ENCODE assay signal across 21 cellular contexts in the genomic region with DNA sequence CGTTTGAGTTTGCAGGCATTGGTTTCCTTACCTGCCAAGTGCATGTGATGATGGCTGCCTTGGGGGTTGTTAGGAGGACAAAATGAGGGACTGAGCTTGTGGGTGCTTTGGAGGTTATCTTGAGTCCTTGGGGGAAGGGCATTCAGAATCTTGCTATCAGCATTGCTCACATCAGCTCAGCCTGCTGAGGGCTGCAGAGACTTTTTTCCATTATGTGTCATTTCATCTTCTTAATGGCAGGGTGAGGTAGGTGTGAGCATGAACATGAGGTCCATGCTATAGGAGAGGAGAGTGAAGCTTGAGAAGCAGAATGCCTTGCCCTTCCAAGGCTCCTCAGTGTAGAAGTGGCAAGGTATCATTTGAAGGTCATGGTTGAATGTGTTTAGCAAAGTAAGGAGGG.
DNase-seq lines count a peak whose midpoint lies in the region.
"Had no signal": no experiment of that assay in that cellular context is flagged by ENCODE, and none has a peak within 500 bp of the region (broad histone marks: within the 10 kb centered on the region; RNA-seq: fewer than 3 reads in every experiment).

No MANE protein-coding gene starts in this region.

- H3K36me3 ChIP-seq in mesenchymal stem cell (ENCODE audit: control insufficient read depth in 1 of 2, insufficient read depth in 2 of 2, low read depth in 1 of 2, low read length in 2 of 2), result peaks cover 0 to 3% of the 10 kb centered on the region in 2 experiments

- no peak overlapping the region for H2AK5ac ChIP-seq in mesenchymal stem cell (ENCODE audit: low read length, severe bottlenecking)

- no peaks in the 10 kb centered on the region for H3K79me1 ChIP-seq in mesenchymal stem cell (replicated peaks; ENCODE audit: low read length, poor library complexity, severe bottlenecking)

- no peak overlapping the region for H3K9ac ChIP-seq in mesenchymal stem cell (ENCODE audit: low read length)
- H3K9ac ChIP-seq: BLaER1 treated with 17β-estradiol and CSF1 and Interleukin-3, amounts not matched to agents 10 nM and 100 nM; KMS-11 had no signal

- H3K4me1 Mint-ChIP-seq in activated naive CD4-positive, alpha-beta T cell treated with anti-CD3 and anti-CD28 coated beads, Interleukin-2, amount 50 U/mL, for 24 hours, result peaks cover 5% of the 10 kb centered on the region
- peaks cover 6% of the 10 kb centered on the region for H3K4me1 Mint-ChIP-seq in activated naive CD8-positive, alpha-beta T cell treated with anti-CD3 and anti-CD28 coated beads for 36 hours
- H3K4me1 Mint-ChIP-seq: IgD-negative memory B cell had no signal

- no peak overlapping the region for H3K4me3 ChIP-seq in mesenchymal stem cell (ENCODE audit: insufficient read depth in 1 of 2, low read depth in 1 of 2, low read length in 2 of 2)
- H3K4me3 ChIP-seq: BLaER1 treated with 17β-estradiol and CSF1 and Interleukin-3, amounts not matched to agents 10 nM and 100 nM had no signal

- H2AFZ ChIP-seq in mesenchymal stem cell (ENCODE audit: low read depth, low read length), result no peak overlapping the region

- H3K27ac ChIP-seq in mesenchymal stem cell (ENCODE audit: low read length, poor library complexity, severe bottlenecking), result no peak overlapping the region
- H3K27ac ChIP-seq: BLaER1 treated with 17β-estradiol and CSF1 and Interleukin-3, amounts not matched to agents 10 nM and 100 nM; HL-60; KMS-11 had no signal

- H4K91ac ChIP-seq in mesenchymal stem cell (ENCODE audit: low read length), result no peak overlapping the region

- H3K4me3 Mint-ChIP-seq in activated naive CD4-positive, alpha-beta T cell treated with anti-CD3 and anti-CD28 coated beads, Interleukin-2, amount 50 U/mL, for 24 hours, result no peak overlapping the region
- no peak overlapping the region for H3K4me3 Mint-ChIP-seq in activated naive CD8-positive, alpha-beta T cell treated with anti-CD3 and anti-CD28 coated beads for 36 hours
- H3K4me3 Mint-ChIP-seq: CD4-positive, alpha-beta T cell; IgD-negative memory B cell had no signal

- H2BK12ac ChIP-seq in mesenchymal stem cell (ENCODE audit: low read length in 2 of 2), result peak overlapping the region; percentile 42 to 59

- H3K4me2 ChIP-seq in mesenchymal stem cell (ENCODE audit: low read length, poor library complexity, severe bottlenecking), result no peak overlapping the region
- H3K4me2 ChIP-seq: KMS-11 had no signal

- peaks cover 5% of the 10 kb centered on the region for H3K9me3 ChIP-seq in mesenchymal stem cell (ENCODE audit: control insufficient read depth, low read length)

- H4K8ac ChIP-seq in mesenchymal stem cell (ENCODE audit: low read length), result no peak overlapping the region

- WGBS in mesenchymal stem cell, result 48% methylated on average over 1 of the region's 1 CpG

- H3K27ac Mint-ChIP-seq in activated naive CD4-positive, alpha-beta T cell treated with anti-CD3 and anti-CD28 coated beads, Interleukin-2, amount 50 U/mL, for 24 hours, result peak overlapping the region; percentile 20
- H3K27ac Mint-ChIP-seq in activated naive CD8-positive, alpha-beta T cell treated with anti-CD3 and anti-CD28 coated beads for 36 hours, result peak overlapping the region; percentile 3
- H3K27ac Mint-ChIP-seq: CD4-positive, alpha-beta T cell had no signal

- H2BK15ac ChIP-seq in mesenchymal stem cell (ENCODE audit: low read depth, poor library complexity, severe bottlenecking), result no peak overlapping the region

- no peak overlapping the region for H2BK5ac ChIP-seq in mesenchymal stem cell (ENCODE audit: low read depth, low read length, poor library complexity, severe bottlenecking)

- no peaks in the 10 kb centered on the region for H3K27me3 ChIP-seq in mesenchymal stem cell (ENCODE audit: control insufficient read depth in 1 of 2, insufficient read depth in 1 of 2, low read length in 2 of 2)
- H3K27me3 ChIP-seq: BLaER1 treated with 17β-estradiol and CSF1 and Interleukin-3, amounts not matched to agents 10 nM and 100 nM had no signal

- H3K4ac ChIP-seq in mesenchymal stem cell (ENCODE audit: low read depth in 1 of 2, low read length in 2 of 2), result no peak overlapping the region

- no peak overlapping the region for H2BK120ac ChIP-seq in mesenchymal stem cell (ENCODE audit: low read depth, low read length)

- DNase-seq in activated naive CD4-positive, alpha-beta T cell (lab: John Stamatoyannopoulos, UW), result no peak
- DNase-seq in activated naive CD8-positive, alpha-beta T cell treated with anti-CD3 and anti-CD28 coated beads for 36 hours, result no peak
- DNase-seq in mesenchymal stem cell (no peak), SHP77 (lab: John Stamatoyannopoulos, UW) (no peak)
- DNase-seq in stimulated activated naive CD4-positive, alpha-beta T cell (lab: John Stamatoyannopoulos, UW), result no peak
- DNase-seq in stimulated activated CD4-positive, alpha-beta T cell treated with anti-CD3 and anti-CD28 coated beads, Interleukin-4, amount 100 ng/mL, for 4 hours, result no peak
- DNase-seq: AML-193; CD4-positive, alpha-beta T cell; GOT3; HCEC 1CT; MM.1S; NCI-H2029; NCI-H446 treated with DMSO at 0.1 percent for 48 hours; NCI-H526 treated with DMSO at 0.1 percent for 48 hours; Right ventricle myocardium superior; RPMI8226 had no signal

- no peaks in the 10 kb centered on the region for H3K9me3 Mint-ChIP-seq in activated naive CD4-positive, alpha-beta T cell treated with anti-CD3 and anti-CD28 coated beads, Interleukin-2, amount 50 U/mL, for 24 hours
- H3K9me3 Mint-ChIP-seq in activated naive CD8-positive, alpha-beta T cell treated with anti-CD3 and anti-CD28 coated beads for 36 hours, result peaks cover 5% of the 10 kb centered on the region

- H3K14ac ChIP-seq in mesenchymal stem cell (ENCODE audit: low read length in 2 of 2), result peak overlapping the region in 1 of 2 experiments; percentile 38

- peaks cover 24% of the 10 kb centered on the region for H3K36me3 Mint-ChIP-seq in activated naive CD4-positive, alpha-beta T cell treated with anti-CD3 and anti-CD28 coated beads, Interleukin-2, amount 50 U/mL, for 24 hours
- peaks cover 24% of the 10 kb centered on the region for H3K36me3 Mint-ChIP-seq in activated naive CD8-positive, alpha-beta T cell treated with anti-CD3 and anti-CD28 coated beads for 36 hours

- no peak overlapping the region for H3K23ac ChIP-seq in mesenchymal stem cell (ENCODE audit: low read length in 2 of 2)

- H3K4me1 ChIP-seq in mesenchymal stem cell (ENCODE audit: control insufficient read depth, insufficient read depth, low read depth, low read length), result no peaks in the 10 kb centered on the region

- H3K27me3 Mint-ChIP-seq in activated naive CD4-positive, alpha-beta T cell treated with anti-CD3 and anti-CD28 coated beads, Interleukin-2, amount 50 U/mL, for 24 hours, result no peaks in the 10 kb centered on the region
- H3K27me3 Mint-ChIP-seq in activated naive CD8-positive, alpha-beta T cell treated with anti-CD3 and anti-CD28 coated beads for 36 hours, result no peaks in the 10 kb centered on the region
- H3K27me3 Mint-ChIP-seq: CD4-positive, alpha-beta T cell; IgD-negative memory B cell had no signal

- peak overlapping the region in 1 of 2 experiments; percentile 18 for H3K18ac ChIP-seq in mesenchymal stem cell (ENCODE audit: low read depth in 1 of 2, low read length in 2 of 2)
